In the genomic region with DNA sequence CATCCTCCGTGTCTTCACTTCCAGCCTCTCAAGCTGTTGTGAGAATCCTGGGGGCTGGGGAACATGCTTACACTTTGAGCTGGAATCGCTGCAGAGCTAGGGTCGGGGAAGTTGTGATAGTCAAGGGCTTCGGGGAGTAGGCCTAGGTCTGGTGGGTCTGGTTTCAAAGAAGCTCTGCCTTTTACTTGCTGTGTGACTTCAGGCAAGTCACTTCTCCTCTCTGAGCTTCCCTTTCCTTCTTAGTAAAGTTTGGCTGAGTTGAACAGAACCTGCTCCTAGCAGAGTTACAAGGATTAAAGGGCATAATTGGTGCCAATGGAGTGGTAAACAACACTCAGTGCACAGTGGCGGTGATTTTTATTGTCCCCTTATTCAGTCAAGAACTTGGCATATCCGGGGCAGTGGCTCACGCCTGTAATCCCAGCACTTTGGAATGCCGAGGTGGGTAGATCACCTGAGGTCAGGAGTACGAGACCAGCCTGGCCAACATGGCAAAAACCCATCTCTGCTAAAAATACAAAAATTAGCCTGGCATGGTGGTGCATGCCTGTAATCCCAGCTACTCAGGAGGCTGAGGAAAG, we compare ENCODE assay signal across 17 cellular contexts. TPM values are rescaled to one million over a fixed set of nuclear protein-coding genes. Genes with fewer than 3 reads are reported as not detected.
"Had no signal": no experiment of that assay in that cellular context is flagged by ENCODE, and none has a peak within 500 bp of the region (broad histone marks: within the 10 kb centered on the region; RNA-seq: fewer than 3 reads in every experiment).

No MANE protein-coding gene starts in this region.

- DNase-seq: activated B cell treated with CpG ODN at 0.5 μM for 24 hours; activated CD4-positive, alpha-beta T cell treated with anti-CD3 and anti-CD28 coated beads for 4 hours; activated CD8-positive, alpha-beta T cell treated with anti-CD3 and anti-CD28 coated beads for 36 hours; activated naive CD4-positive, alpha-beta T cell; activated naive CD8-positive, alpha-beta T cell treated with anti-CD3 and anti-CD28 coated beads for 36 hours; activated T-cell treated with anti-CD3 and anti-CD28 coated beads, Interleukin-2, amount 50 U/mL, for 1 hour; amygdala; dorsolateral prefrontal cortex; erythroblast; heart left ventricle; left ventricle myocardium superior; stimulated activated naive B cell treated with anti-CD40 and anti-IgM and Interleukin-4, amounts not matched to agents 10 μg/mL and 1 μg/mL and 100 μg/mL, for 72 hours; T-helper 1 cell; T-helper 9 cell had no signal

- H3K36me3 ChIP-seq: gastroesophageal sphincter, heart left ventricle, thoracic aorta had no signal

- H3K27me3 ChIP-seq: heart left ventricle had no signal

- H3K4me3 ChIP-seq: dorsolateral prefrontal cortex, gastroesophageal sphincter, heart left ventricle, thoracic aorta had no signal

- H3K9me3 ChIP-seq: gastroesophageal sphincter, heart left ventricle, thoracic aorta had no signal

- H3K27ac ChIP-seq: dorsolateral prefrontal cortex, gastroesophageal sphincter, heart left ventricle, thoracic aorta had no signal

RNA-seq across cellular contexts. Expression of a gene that starts 30.9 kb away (rescaled TPM):
- total RNA-seq: activated B cell treated with CpG ODN at 0.5 μM for 24 hours; activated CD8-positive, alpha-beta T cell treated with anti-CD3 and anti-CD28 coated beads for 36 hours; natural killer cell treated with Interleukin-12 subunit alpha and Interleukin-12 subunit beta and Interleukin-15 and Interleukin-18, amount 100 ng/mL, for 72 hours had no signal
